In the genomic region with DNA sequence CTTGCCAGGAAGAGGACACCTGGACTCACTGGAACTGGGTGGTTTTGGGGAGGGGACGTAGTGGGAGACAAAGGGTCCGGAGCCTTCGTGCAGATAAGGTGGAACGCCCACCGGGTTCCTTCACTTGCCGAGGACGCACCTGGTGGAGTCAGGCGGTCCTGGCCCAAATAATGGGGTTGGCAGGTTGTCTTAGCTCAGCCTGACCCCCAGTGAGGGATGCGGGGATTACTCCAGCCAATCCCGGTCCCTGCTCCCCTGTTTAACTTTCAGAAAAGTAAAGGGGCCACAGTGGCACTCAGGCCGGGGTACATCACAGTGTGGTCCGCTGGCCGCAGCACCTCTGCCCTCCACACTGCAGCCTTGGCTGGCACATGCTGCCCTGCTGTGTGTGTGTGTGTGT, we compare ENCODE assay signal across 27 cellular contexts.
"Had no signal": no experiment of that assay in that cellular context is flagged by ENCODE, and none has a peak within 500 bp of the region (broad histone marks: within the 10 kb centered on the region; RNA-seq: fewer than 3 reads in every experiment).

No MANE protein-coding gene starts in this region.

- ATAC-seq: activated naive CD4-positive, alpha-beta T cell treated with anti-CD3 and anti-CD28 coated beads, Interleukin-2, amount 50 U/mL, for 72 hours; activated T-cell treated with anti-CD3 and anti-CD28 coated beads, Interleukin-2, amount 50 U/mL, for 72 hours; left lobe of liver; pancreas; stimulated activated naive B cell treated with anti-CD40 and anti-IgM and Interleukin-4, amounts not matched to agents 10 μg/mL and 1 μg/mL and 100 μg/mL, for 72 hours had no signal

- H3K9me3 ChIP-seq: breast epithelium, pancreas, psoas muscle, stomach, thyroid gland, upper lobe of left lung, vagina had no signal

- DNase-seq: activated CD4-positive, alpha-beta T cell treated with anti-CD3 and anti-CD28 coated beads for 4 hours; activated CD4-positive, alpha-beta T cell treated with anti-CD3 and anti-CD28 coated beads, Interleukin-2, amount 50 U/mL, for 4 hours; activated naive CD4-positive, alpha-beta T cell; activated T-cell treated with anti-CD3 and anti-CD28 coated beads for 4 hours; activated T-cell treated with anti-CD3 and anti-CD28 coated beads, Interleukin-2, amount 50 U/mL, for 72 hours; effector CD8-positive, alpha-beta T cell; glutamatergic neuron; hippocampal formation; immature natural killer cell; naive B cell; nephron progenitor cell; stimulated activated CD4-positive, alpha-beta T cell treated with anti-CD3 and anti-CD28 coated beads, Interleukin-15, amount 100 ng/mL, for 24 hours; stimulated activated CD4-positive, alpha-beta T cell treated with anti-CD3 and anti-CD28 coated beads, Interleukin-2, amount 100 ng/mL, for 24 hours; stimulated activated naive B cell treated with anti-CD40 and anti-IgM and Interleukin-4, amounts not matched to agents 10 μg/mL and 1 μg/mL and 100 μg/mL, for 72 hours; stomach; T-helper 1 cell; thyroid gland; upper lobe of left lung had no signal

- H3K4me1 Mint-ChIP-seq: central memory CD8-positive, alpha-beta T cell; immature natural killer cell had no signal

- H3K9me3 Mint-ChIP-seq: activated naive CD4-positive, alpha-beta T cell treated with anti-CD3 and anti-CD28 coated beads, Interleukin-2, amount 50 U/mL, for 72 hours; activated T-cell treated with anti-CD3 and anti-CD28 coated beads, Interleukin-2, amount 50 U/mL, for 72 hours; central memory CD8-positive, alpha-beta T cell; immature natural killer cell; naive B cell; nephron progenitor cell; stimulated activated naive B cell treated with anti-CD40 and anti-IgM and Interleukin-4, amounts not matched to agents 10 μg/mL and 1 μg/mL and 100 μg/mL, for 72 hours; T-helper 2 cell treated with Interferon-gamma antibody and Interleukin-4, amounts not matched to agents 5 μg/mL and 100 μg/mL, for 36 hours had no signal

- H3K4me3 Mint-ChIP-seq: activated T-cell treated with anti-CD3 and anti-CD28 coated beads, Interleukin-2, amount 50 U/mL, for 72 hours; central memory CD8-positive, alpha-beta T cell; immature natural killer cell; naive B cell; nephron progenitor cell; stimulated activated naive B cell treated with anti-CD40 and anti-IgM and Interleukin-4, amounts not matched to agents 10 μg/mL and 1 μg/mL and 100 μg/mL, for 72 hours; T-helper 2 cell treated with Interferon-gamma antibody and Interleukin-4, amounts not matched to agents 5 μg/mL and 100 μg/mL, for 36 hours had no signal

- H3K27ac Mint-ChIP-seq: activated naive CD4-positive, alpha-beta T cell treated with anti-CD3 and anti-CD28 coated beads, Interleukin-2, amount 50 U/mL, for 72 hours; activated T-cell treated with anti-CD3 and anti-CD28 coated beads, Interleukin-2, amount 50 U/mL, for 72 hours; immature natural killer cell; nephron progenitor cell; stimulated activated naive B cell treated with anti-CD40 and anti-IgM and Interleukin-4, amounts not matched to agents 10 μg/mL and 1 μg/mL and 100 μg/mL, for 72 hours; T-helper 2 cell treated with Interferon-gamma antibody and Interleukin-4, amounts not matched to agents 5 μg/mL and 100 μg/mL, for 36 hours had no signal

- H3K4me3 ChIP-seq: breast epithelium, lung, pancreas, psoas muscle, stomach, thyroid gland, upper lobe of left lung, vagina had no signal

- H3K27me3 ChIP-seq: breast epithelium, pancreas, stomach, thyroid gland, upper lobe of left lung, vagina had no signal

- H3K27ac ChIP-seq: breast epithelium, pancreas, psoas muscle, thyroid gland, upper lobe of left lung, vagina had no signal

- H3K4me1 ChIP-seq: breast epithelium had no signal

- H3K36me3 Mint-ChIP-seq: activated naive CD4-positive, alpha-beta T cell treated with anti-CD3 and anti-CD28 coated beads, Interleukin-2, amount 50 U/mL, for 72 hours; immature natural killer cell; naive B cell; stimulated activated naive B cell treated with anti-CD40 and anti-IgM and Interleukin-4, amounts not matched to agents 10 μg/mL and 1 μg/mL and 100 μg/mL, for 72 hours had no signal

- H3K36me3 ChIP-seq: breast epithelium, pancreas, stomach, thyroid gland, upper lobe of left lung, vagina had no signal
